Comparison of ENCODE assay signal across 3 cellular contexts in genomic region chr21:20343186-20343585, GRCh38.
"Had no signal": no experiment of that assay in that cellular context is flagged by ENCODE, and none has a peak within 500 bp of the region (broad histone marks: within the 10 kb centered on the region; RNA-seq: fewer than 3 reads in every experiment).

No MANE protein-coding gene starts in this region.

- ATAC-seq: GM12878 had no signal

- H3K4me3 ChIP-seq: GM12878 had no signal

- DNase-seq: GDM1, GF-D8 had no signal
